In genomic region chr4:81651500-81651899, GRCh38 we compare ENCODE assay signal across 11 cellular contexts.
DNase-seq lines count a peak whose midpoint lies in the region; ATAC-seq, FAIRE-seq and TF ChIP-seq lines count a peak whose summit lies in the region.
"Had no signal": no experiment of that assay in that cellular context is flagged by ENCODE, and none has a peak within 500 bp of the region (broad histone marks: within the 10 kb centered on the region; RNA-seq: fewer than 3 reads in every experiment).

No MANE protein-coding gene starts in this region.

- TF ChIP-seq CTCF in DND-41 (IDR thresholded peaks at IDR 0.05; ENCODE audit: borderline replicate concordance, extremely low read depth, low read length, poor library complexity, severe bottlenecking) (no peak), SU-DHL-6 (IDR thresholded peaks at IDR 0.05; ENCODE audit: insufficient read depth, low read length, poor library complexity, severe bottlenecking) (no peak), keratinocyte (optimal IDR thresholded peaks at IDR 0.05 in 1 of 3, IDR thresholded peaks at IDR 0.05 in 1 of 3, conservative IDR thresholded peaks at IDR 0.05 in 1 of 3; ENCODE audit: extremely low read depth in 1 of 3, insufficient read depth in 2 of 3, low read length in 3 of 3) (no peak)

- peaks cover 0 to 10% (median 4%) of the 10 kb centered on the region in 11 experiments; a peak in 8 of 22 replicates for H3K9me3 ChIP-seq in BLaER1 treated with 17β-estradiol and CSF1 and Interleukin-3, amounts not matched to agents 10 nM and 100 nM (replicated peaks in 1 of 11)
- H3K9me3 ChIP-seq in DND-41 (ENCODE audit: insufficient read depth, low read length, severe bottlenecking) (no peaks in the 10 kb centered on the region), SU-DHL-6 (ENCODE audit: insufficient read depth, low read length) (no peaks in the 10 kb centered on the region), keratinocyte (ENCODE audit: control insufficient read depth, low read depth, low read length) (no peaks in the 10 kb centered on the region)
- H3K9me3 ChIP-seq: right atrium auricular region, thoracic aorta had no signal

- H3K4me3 ChIP-seq in BLaER1 treated with 17β-estradiol and CSF1 and Interleukin-3, amounts not matched to agents 10 nM and 100 nM = no peak overlapping the region
- H3K4me3 ChIP-seq in DND-41 (ENCODE audit: low read depth in 1 of 2, low read length in 2 of 2) (no peak overlapping the region), SU-DHL-6 (ENCODE audit: insufficient read depth, low read length, poor library complexity, severe bottlenecking) (no peak overlapping the region), keratinocyte (ENCODE audit: control insufficient read depth in 2 of 3, extremely low read depth in 1 of 3, insufficient read depth in 2 of 3, low read depth in 1 of 3, low read length in 3 of 3) (no peak overlapping the region)
- H3K4me3 ChIP-seq: right atrium auricular region, thoracic aorta had no signal

- no peaks in the 10 kb centered on the region for H3K27me3 ChIP-seq in BLaER1 treated with 17β-estradiol and CSF1 and Interleukin-3, amounts not matched to agents 10 nM and 100 nM
- H3K27me3 ChIP-seq in DND-41 (ENCODE audit: insufficient read depth, low read length, poor library complexity) (no peaks in the 10 kb centered on the region), SU-DHL-6 (ENCODE audit: low read length) (no peaks in the 10 kb centered on the region), keratinocyte (ENCODE audit: control insufficient read depth, extremely low read depth, insufficient read depth, low read length) (no peaks in the 10 kb centered on the region)
- H3K27me3 ChIP-seq: right atrium auricular region had no signal

- H3K27ac ChIP-seq in BLaER1 treated with 17β-estradiol and CSF1 and Interleukin-3, amounts not matched to agents 10 nM and 100 nM = peak overlapping the region in 7 of 11 experiments; percentile 30 to 84 (median 77); a peak in 10 of 22 replicates
- H3K27ac ChIP-seq in DND-41 (ENCODE audit: low read length) (peak overlapping the region; percentile 94), SU-DHL-6 (ENCODE audit: low read depth, low read length) (peak overlapping the region; percentile 97), keratinocyte (ENCODE audit: control insufficient read depth, insufficient read depth, low read length) (no peak overlapping the region)
- H3K27ac ChIP-seq: right atrium auricular region, thoracic aorta had no signal

- H3K36me3 ChIP-seq in BLaER1 treated with 17β-estradiol and CSF1 and Interleukin-3, amounts not matched to agents 10 nM and 100 nM = no peaks in the 10 kb centered on the region
- no peaks in the 10 kb centered on the region for H3K36me3 ChIP-seq in DND-41 (ENCODE audit: insufficient read depth, low read length)
- H3K36me3 ChIP-seq in SU-DHL-6 (ENCODE audit: low read length) = no peaks in the 10 kb centered on the region
- no peaks in the 10 kb centered on the region for H3K36me3 ChIP-seq in keratinocyte (ENCODE audit: control insufficient read depth in 2 of 2, extremely low read depth in 1 of 2, insufficient read depth in 2 of 2, low read length in 2 of 2)
- H3K36me3 ChIP-seq: right atrium auricular region, thoracic aorta had no signal

- H3F3A ChIP-seq in SU-DHL-6 (ENCODE audit: insufficient read depth) = peaks cover 13% of the 10 kb centered on the region

- H4K20me1 ChIP-seq in BLaER1 treated with 17β-estradiol and CSF1 and Interleukin-3, amounts not matched to agents 10 nM and 100 nM = no peaks in the 10 kb centered on the region
- H4K20me1 ChIP-seq in DND-41 (ENCODE audit: insufficient read depth, low read length) (no peaks in the 10 kb centered on the region), SU-DHL-6 (ENCODE audit: low read depth, low read length) (no peaks in the 10 kb centered on the region), keratinocyte (ENCODE audit: control insufficient read depth, extremely low read depth, insufficient read depth, low read length) (no peaks in the 10 kb centered on the region)

- ATAC-seq in DND-41 (ENCODE audit: insufficient read depth, low read depth) (no peak), HG02610 (IDR thresholded peaks at IDR 0.05; ENCODE audit: unreplicated experiment) (no peak), HG02884 (IDR thresholded peaks at IDR 0.05; ENCODE audit: unreplicated experiment) (no peak), GM19455 (IDR thresholded peaks at IDR 0.05; ENCODE audit: unreplicated experiment) (no peak)

- FAIRE-seq in keratinocyte (lab: Jason Lieb, UNC) (peak; percentile 62), HTR-8/SVneo (lab: Jason Lieb, UNC) (no peak)
- FAIRE-seq: H1 had no signal

- H2AFZ ChIP-seq in DND-41 (ENCODE audit: low read depth, low read length) (peak overlapping the region; percentile 69), SU-DHL-6 (ENCODE audit: low read depth, low read length, severe bottlenecking) (peak overlapping the region; percentile 51), keratinocyte (ENCODE audit: control insufficient read depth, low read length) (no peak overlapping the region)

- H3K9ac ChIP-seq in BLaER1 treated with 17β-estradiol and CSF1 and Interleukin-3, amounts not matched to agents 10 nM and 100 nM = no peak overlapping the region
- peak overlapping the region; percentile 40 for H3K9ac ChIP-seq in DND-41 (ENCODE audit: low read depth, low read length)
- peak overlapping the region; percentile 52; the same call in 1 of the 2 replicates for H3K9ac ChIP-seq in SU-DHL-6 (ENCODE audit: low read length)
- H3K9ac ChIP-seq in keratinocyte (ENCODE audit: control insufficient read depth, extremely low read depth, insufficient read depth, low read length) = no peak overlapping the region

- no peaks in the 10 kb centered on the region for H3K9me1 ChIP-seq in keratinocyte (ENCODE audit: control insufficient read depth, extremely low read depth, insufficient read depth, low read length)

- DNase-seq in DND-41 = no peak
- no peak for DNase-seq in keratinocyte (ENCODE audit: low read depth, low spot score)
- no peak for DNase-seq in HTR-8/SVneo (ENCODE audit: insufficient read length, low spot score)

- H3K9me2 ChIP-seq in SU-DHL-6 (replicated peaks; ENCODE audit: insufficient read depth, low read length) = no peaks in the 10 kb centered on the region

- dilution Hi-C loops in keratinocyte (cut with MboI; ENCODE audit: extremely low pct_ligation_motif_present, low sequenced_read_pairs) = no loop called here

- H3K4me2 ChIP-seq in BLaER1 treated with 17β-estradiol and CSF1 and Interleukin-3, amounts not matched to agents 10 nM and 100 nM = peak overlapping the region; percentile 34 to 86 (median 64); a peak in 21 of 22 replicates
- H3K4me2 ChIP-seq in DND-41 (ENCODE audit: insufficient read depth, low read length) (peak overlapping the region; percentile 44), SU-DHL-6 (ENCODE audit: low read depth, low read length, poor library complexity, severe bottlenecking) (peak overlapping the region; percentile 90), keratinocyte (ENCODE audit: control insufficient read depth, extremely low read depth, insufficient read depth, low read depth, low read length) (no peak overlapping the region)

- H3K4me1 ChIP-seq in BLaER1 treated with 17β-estradiol and CSF1 and Interleukin-3, amounts not matched to agents 10 nM and 100 nM = peaks cover 43 to 65% (median 56%) of the 10 kb centered on the region in 10 experiments
- H3K4me1 ChIP-seq in DND-41 (ENCODE audit: insufficient read depth, low read length) (peaks cover 58% of the 10 kb centered on the region), keratinocyte (ENCODE audit: control insufficient read depth, extremely low read depth, insufficient read depth, low read length) (no peaks in the 10 kb centered on the region)

- H3K79me2 ChIP-seq in DND-41 (ENCODE audit: insufficient read depth, low read length) = no peaks in the 10 kb centered on the region
- no peaks in the 10 kb centered on the region for H3K79me2 ChIP-seq in SU-DHL-6 (ENCODE audit: insufficient read depth, low read length)
- no peaks in the 10 kb centered on the region for H3K79me2 ChIP-seq in keratinocyte (ENCODE audit: control insufficient read depth, insufficient read depth, low read length)

Comparison
In these comparisons a context has a peak if more than half of its experiments do, and no peak if none do; other contexts are left out.
1. H3K9ac ChIP-seq: peak in DND-41 (single experiment) and SU-DHL-6 (single experiment); none in BLaER1 treated with 17β-estradiol and CSF1 and Interleukin-3, amounts not matched to agents 10 nM and 100 nM (0 of 11) and keratinocyte (single experiment).